10 cellular contexts compared by ENCODE assay signal in the genomic region with DNA sequence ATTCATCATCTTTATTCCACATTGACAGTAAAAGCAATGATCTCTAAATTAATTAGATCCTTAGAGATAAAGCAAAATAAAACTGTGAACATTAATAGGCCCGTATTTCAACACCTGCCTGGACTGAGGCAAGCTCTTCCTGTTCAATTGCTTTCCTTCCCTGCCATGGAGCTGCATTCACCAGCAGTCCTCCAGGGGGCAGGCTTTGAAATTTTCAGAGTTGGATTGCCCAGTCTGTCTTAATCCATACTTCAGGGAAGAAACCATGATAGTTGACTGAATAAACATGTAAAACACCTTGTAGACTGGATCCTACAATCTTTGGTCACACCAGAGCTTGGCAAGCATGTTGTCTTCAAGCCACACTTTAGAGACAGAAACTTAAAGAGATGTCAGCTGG.
DNase-seq lines count a peak whose midpoint lies in the region; ATAC-seq and TF ChIP-seq lines count a peak whose summit lies in the region.
"Had no signal": no experiment of that assay in that cellular context is flagged by ENCODE, and none has a peak within 500 bp of the region (broad histone marks: within the 10 kb centered on the region; RNA-seq: fewer than 3 reads in every experiment).

No MANE protein-coding gene starts in this region.

- intact Hi-C loops in MCF 10A (cut with micrococcal nuclease) (loop anchor here (5.0 kb wide), 1 partner anchor 156 kb away; no protein-coding TSS in a partner anchor), breast epithelium (cut with DNase I; ENCODE audit: low total_unique reads) (no loop called here), sigmoid colon (cut with DNase I) (no loop called here)
- intact Hi-C loops in activated T-helper 1 cell treated with anti-CD3 and anti-CD28 coated beads, Interleukin-12 subunit alpha, Interleukin-12 subunit beta, Interleukin-2, Interleukin-4 antibody, amounts not matched to agents 30 ng/mL and 10 ng/mL and 1 ng/mL, durations not matched to agents 14 hours and 24 hours and 36 hours (cut with micrococcal nuclease) = loop anchor here (5.0 kb wide), 1 partner anchor 1061 kb away; no protein-coding TSS in a partner anchor

- H4K20me1 ChIP-seq in KMS-11 (ENCODE audit: insufficient read depth) = no peaks in the 10 kb centered on the region

- H3K9ac ChIP-seq in KMS-11 (no peak overlapping the region), endodermal cell (ENCODE audit: extremely low read depth, low read length, poor library complexity, severe bottlenecking) (no peak overlapping the region)

- peak in 1 of 2 donors; percentile 41 for ATAC-seq in stimulated activated naive B cell treated with anti-CD40 and anti-IgM and Interleukin-4, amounts not matched to agents 10 μg/mL and 1 μg/mL and 100 μg/mL, for 72 hours (replicated peaks)
- ATAC-seq: naive thymus-derived CD4-positive, alpha-beta T cell had no signal

- H3K4me1 Mint-ChIP-seq in MCF 10A (ENCODE audit: insufficient read depth, unreplicated experiment) (peaks cover 9% of the 10 kb centered on the region), endodermal cell (no peaks in the 10 kb centered on the region)
- H3K4me1 Mint-ChIP-seq in stimulated activated naive B cell treated with anti-CD40 and anti-IgM and Interleukin-4, amounts not matched to agents 10 μg/mL and 1 μg/mL and 100 μg/mL, for 72 hours = no peaks in the 10 kb centered on the region
- no peaks in the 10 kb centered on the region for H3K4me1 Mint-ChIP-seq in activated T-helper 1 cell treated with anti-CD3 and anti-CD28 coated beads, Interleukin-12 subunit alpha, Interleukin-12 subunit beta, Interleukin-2, Interleukin-4 antibody, amounts not matched to agents 30 ng/mL and 10 ng/mL and 1 ng/mL, durations not matched to agents 14 hours and 24 hours and 36 hours (ENCODE audit: low read depth)
- H3K4me1 Mint-ChIP-seq: activated naive CD4-positive, alpha-beta T cell treated with anti-CD3 and anti-CD28 coated beads, Interleukin-2, amount 50 U/mL, for 24 hours; naive thymus-derived CD4-positive, alpha-beta T cell had no signal

- H3K4me1 ChIP-seq in breast epithelium (no peaks in the 10 kb centered on the region), KMS-11 (ENCODE audit: low read depth, poor library complexity, severe bottlenecking) (no peaks in the 10 kb centered on the region), endodermal cell (ENCODE audit: control insufficient read depth, insufficient read depth, low read length) (no peaks in the 10 kb centered on the region), sigmoid colon (no peaks in the 10 kb centered on the region)

- H3K4me3 Mint-ChIP-seq in MCF 10A (ENCODE audit: unreplicated experiment) (no peak overlapping the region), endodermal cell (no peak overlapping the region)
- no peak overlapping the region for H3K4me3 Mint-ChIP-seq in stimulated activated naive B cell treated with anti-CD40 and anti-IgM and Interleukin-4, amounts not matched to agents 10 μg/mL and 1 μg/mL and 100 μg/mL, for 72 hours
- H3K4me3 Mint-ChIP-seq in activated T-helper 1 cell treated with anti-CD3 and anti-CD28 coated beads, Interleukin-12 subunit alpha, Interleukin-12 subunit beta, Interleukin-2, Interleukin-4 antibody, amounts not matched to agents 30 ng/mL and 10 ng/mL and 1 ng/mL, durations not matched to agents 14 hours and 24 hours and 36 hours = no peak overlapping the region
- H3K4me3 Mint-ChIP-seq: activated naive CD4-positive, alpha-beta T cell treated with anti-CD3 and anti-CD28 coated beads, Interleukin-2, amount 50 U/mL, for 24 hours; naive thymus-derived CD4-positive, alpha-beta T cell had no signal

- DNase-seq in MCF 10A (ENCODE audit: unreplicated experiment) = peak; percentile 48
- DNase-seq in breast epithelium (ENCODE audit: low spot score in 2 of 2) = no peak
- peak; percentile 86 for DNase-seq in endodermal cell
- DNase-seq in stimulated activated naive B cell treated with anti-CD40 and anti-IgM and Interleukin-4, amounts not matched to agents 10 μg/mL and 1 μg/mL and 100 μg/mL, for 72 hours = peak; percentile 1
- DNase-seq in sigmoid colon = no peak
- no peak for DNase-seq in activated T-helper 1 cell treated with anti-CD3 and anti-CD28 coated beads, Interleukin-12 subunit alpha, Interleukin-12 subunit beta, Interleukin-2, Interleukin-4 antibody, amounts not matched to agents 30 ng/mL and 10 ng/mL and 1 ng/mL, durations not matched to agents 14 hours and 24 hours and 36 hours (ENCODE audit: low spot score)
- no peak for DNase-seq in GOT3 (lab: John Stamatoyannopoulos, UW)
- DNase-seq: naive thymus-derived CD4-positive, alpha-beta T cell had no signal

- H3K4me3 ChIP-seq in breast epithelium = no peak overlapping the region
- H3K4me3 ChIP-seq in KMS-11 (IDR thresholded peaks at IDR 0.05; ENCODE audit: insufficient read depth, low read depth, low read length) = no peak overlapping the region
- H3K4me3 ChIP-seq in endodermal cell (ENCODE audit: low read length) = no peak overlapping the region
- no peak overlapping the region for H3K4me3 ChIP-seq in sigmoid colon

- no TSS peak for BruUV-seq in MCF 10A (replicated peaks; lab: Mats Ljungman, UMichigan)

- no peak for TF ChIP-seq EP300 in sigmoid colon (IDR thresholded peaks at IDR 0.05)

- WGBS in endodermal cell (ENCODE audit: insufficient coverage in 1 of 2, insufficient read length in 1 of 2), 2 experiments = 92% methylated on average over 1 of the region's 1 CpG; no CpG with 5 or more reads in 1 of the 2 experiments
- 19 to 60% methylated on average over 1 of the region's 1 CpG for WGBS in sigmoid colon, 2 donors

- H3K27me3 Mint-ChIP-seq in MCF 10A (ENCODE audit: insufficient read depth, unreplicated experiment) (no peaks in the 10 kb centered on the region), endodermal cell (ENCODE audit: insufficient read depth) (no peaks in the 10 kb centered on the region)
- no peaks in the 10 kb centered on the region for H3K27me3 Mint-ChIP-seq in stimulated activated naive B cell treated with anti-CD40 and anti-IgM and Interleukin-4, amounts not matched to agents 10 μg/mL and 1 μg/mL and 100 μg/mL, for 72 hours
- no peaks in the 10 kb centered on the region for H3K27me3 Mint-ChIP-seq in activated T-helper 1 cell treated with anti-CD3 and anti-CD28 coated beads, Interleukin-12 subunit alpha, Interleukin-12 subunit beta, Interleukin-2, Interleukin-4 antibody, amounts not matched to agents 30 ng/mL and 10 ng/mL and 1 ng/mL, durations not matched to agents 14 hours and 24 hours and 36 hours (ENCODE audit: insufficient read depth)
- H3K27me3 Mint-ChIP-seq: activated naive CD4-positive, alpha-beta T cell treated with anti-CD3 and anti-CD28 coated beads, Interleukin-2, amount 50 U/mL, for 24 hours; naive thymus-derived CD4-positive, alpha-beta T cell had no signal

- TF ChIP-seq CTCF in MCF 10A (IDR thresholded peaks at IDR 0.05; ENCODE audit: unreplicated experiment) = peak; percentile 29
- TF ChIP-seq CTCF in breast epithelium (IDR thresholded peaks at IDR 0.05) = no peak
- peak; percentile 67 for TF ChIP-seq CTCF in KMS-11 (conservative IDR thresholded peaks at IDR 0.05; ENCODE audit: low read depth, low read length)
- TF ChIP-seq CTCF in endodermal cell (conservative IDR thresholded peaks at IDR 0.05) = peak; percentile 85
- TF ChIP-seq CTCF in sigmoid colon (IDR thresholded peaks at IDR 0.05) = no peak

- H3K36me3 Mint-ChIP-seq in MCF 10A (ENCODE audit: insufficient read depth, unreplicated experiment) = no peaks in the 10 kb centered on the region
- H3K36me3 Mint-ChIP-seq in endodermal cell (ENCODE audit: low read depth) = no peaks in the 10 kb centered on the region
- no peaks in the 10 kb centered on the region for H3K36me3 Mint-ChIP-seq in stimulated activated naive B cell treated with anti-CD40 and anti-IgM and Interleukin-4, amounts not matched to agents 10 μg/mL and 1 μg/mL and 100 μg/mL, for 72 hours
- no peaks in the 10 kb centered on the region for H3K36me3 Mint-ChIP-seq in activated T-helper 1 cell treated with anti-CD3 and anti-CD28 coated beads, Interleukin-12 subunit alpha, Interleukin-12 subunit beta, Interleukin-2, Interleukin-4 antibody, amounts not matched to agents 30 ng/mL and 10 ng/mL and 1 ng/mL, durations not matched to agents 14 hours and 24 hours and 36 hours (ENCODE audit: low read depth)
- H3K36me3 Mint-ChIP-seq: activated naive CD4-positive, alpha-beta T cell treated with anti-CD3 and anti-CD28 coated beads, Interleukin-2, amount 50 U/mL, for 24 hours; naive thymus-derived CD4-positive, alpha-beta T cell had no signal

- H3K4me2 ChIP-seq in KMS-11 = no peak overlapping the region

- TF ChIP-seq POLR2A in breast epithelium (IDR thresholded peaks at IDR 0.05) (no peak), sigmoid colon (IDR thresholded peaks at IDR 0.05) (no peak)

- H3K27ac Mint-ChIP-seq in MCF 10A (ENCODE audit: low read depth, unreplicated experiment) = no peak overlapping the region
- no peak overlapping the region for H3K27ac Mint-ChIP-seq in endodermal cell
- H3K27ac Mint-ChIP-seq in stimulated activated naive B cell treated with anti-CD40 and anti-IgM and Interleukin-4, amounts not matched to agents 10 μg/mL and 1 μg/mL and 100 μg/mL, for 72 hours = no peak overlapping the region
- H3K27ac Mint-ChIP-seq in activated T-helper 1 cell treated with anti-CD3 and anti-CD28 coated beads, Interleukin-12 subunit alpha, Interleukin-12 subunit beta, Interleukin-2, Interleukin-4 antibody, amounts not matched to agents 30 ng/mL and 10 ng/mL and 1 ng/mL, durations not matched to agents 14 hours and 24 hours and 36 hours = no peak overlapping the region
- H3K27ac Mint-ChIP-seq: activated naive CD4-positive, alpha-beta T cell treated with anti-CD3 and anti-CD28 coated beads, Interleukin-2, amount 50 U/mL, for 24 hours; naive thymus-derived CD4-positive, alpha-beta T cell had no signal

- H3K27me3 ChIP-seq in breast epithelium (no peaks in the 10 kb centered on the region), KMS-11 (ENCODE audit: insufficient read depth, low read depth) (no peaks in the 10 kb centered on the region), endodermal cell (ENCODE audit: control insufficient read depth, insufficient read depth, low read length, poor library complexity, severe bottlenecking) (no peaks in the 10 kb centered on the region), sigmoid colon (no peaks in the 10 kb centered on the region)

- H3K27ac ChIP-seq in breast epithelium (no peak overlapping the region), KMS-11 (no peak overlapping the region), endodermal cell (ENCODE audit: low read depth, low read length) (no peak overlapping the region), sigmoid colon (no peak overlapping the region)

- H3K9me3 ChIP-seq in breast epithelium = no peaks in the 10 kb centered on the region
- peaks cover 10% of the 10 kb centered on the region for H3K9me3 ChIP-seq in endodermal cell (ENCODE audit: control insufficient read depth, low read length)
- no peaks in the 10 kb centered on the region for H3K9me3 ChIP-seq in sigmoid colon

- H3K36me3 ChIP-seq in breast epithelium (no peaks in the 10 kb centered on the region), KMS-11 (ENCODE audit: insufficient read depth) (no peaks in the 10 kb centered on the region), endodermal cell (ENCODE audit: control insufficient read depth, insufficient read depth, low read length) (no peaks in the 10 kb centered on the region), sigmoid colon (no peaks in the 10 kb centered on the region)

- POLR2A ChIA-PET in MCF 10A (lab: Yijun Ruan, JAX) = no interaction called here

- no peaks in the 10 kb centered on the region for H3K79me2 ChIP-seq in KMS-11 (ENCODE audit: insufficient read depth, low read depth)

- CTCF ChIA-PET in MCF 10A (lab: Yijun Ruan, JAX) = interaction anchor here (0.6 to 1.3 kb wide), 15 partner anchors 10 to 1292 kb away, joined by 3 to 6 read pairs (median 3); no protein-coding TSS in a partner anchor

- no peak overlapping the region for H2AFZ ChIP-seq in KMS-11 (ENCODE audit: low read depth)

- H3K9me3 Mint-ChIP-seq in MCF 10A (ENCODE audit: unreplicated experiment) = no peaks in the 10 kb centered on the region
- H3K9me3 Mint-ChIP-seq in endodermal cell = peaks cover 4% of the 10 kb centered on the region
- H3K9me3 Mint-ChIP-seq in stimulated activated naive B cell treated with anti-CD40 and anti-IgM and Interleukin-4, amounts not matched to agents 10 μg/mL and 1 μg/mL and 100 μg/mL, for 72 hours = no peaks in the 10 kb centered on the region
- peaks cover 5% of the 10 kb centered on the region for H3K9me3 Mint-ChIP-seq in activated T-helper 1 cell treated with anti-CD3 and anti-CD28 coated beads, Interleukin-12 subunit alpha, Interleukin-12 subunit beta, Interleukin-2, Interleukin-4 antibody, amounts not matched to agents 30 ng/mL and 10 ng/mL and 1 ng/mL, durations not matched to agents 14 hours and 24 hours and 36 hours
- H3K9me3 Mint-ChIP-seq: activated naive CD4-positive, alpha-beta T cell treated with anti-CD3 and anti-CD28 coated beads, Interleukin-2, amount 50 U/mL, for 24 hours had no signal

Comparison
In these comparisons a context has a peak if more than half of its experiments do, and no peak if none do; other contexts are left out.
1. DNase-seq: peak in MCF 10A (single experiment), endodermal cell (single experiment) and stimulated activated naive B cell treated with anti-CD40 and anti-IgM and Interleukin-4, amounts not matched to agents 10 μg/mL and 1 μg/mL and 100 μg/mL, for 72 hours (single experiment); none in breast epithelium (0 of 2), sigmoid colon (single experiment), activated T-helper 1 cell treated with anti-CD3 and anti-CD28 coated beads, Interleukin-12 subunit alpha, Interleukin-12 subunit beta, Interleukin-2, Interleukin-4 antibody, amounts not matched to agents 30 ng/mL and 10 ng/mL and 1 ng/mL, durations not matched to agents 14 hours and 24 hours and 36 hours (single experiment) and GOT3 (single experiment).
2. CTCF ChIP-seq: peak in MCF 10A (single experiment), KMS-11 (single experiment) and endodermal cell (single experiment); none in breast epithelium (0 of 3) and sigmoid colon (0 of 4).
3. intact Hi-C loops: an anchor here in MCF 10A (5.0 kb wide) and activated T-helper 1 cell treated with anti-CD3 and anti-CD28 coated beads, Interleukin-12 subunit alpha, Interleukin-12 subunit beta, Interleukin-2, Interleukin-4 antibody, amounts not matched to agents 30 ng/mL and 10 ng/mL and 1 ng/mL, durations not matched to agents 14 hours and 24 hours and 36 hours (5.0 kb wide); none called in breast epithelium and sigmoid colon.